ENCODE assay signal across 1 cellular context in the genomic region with DNA sequence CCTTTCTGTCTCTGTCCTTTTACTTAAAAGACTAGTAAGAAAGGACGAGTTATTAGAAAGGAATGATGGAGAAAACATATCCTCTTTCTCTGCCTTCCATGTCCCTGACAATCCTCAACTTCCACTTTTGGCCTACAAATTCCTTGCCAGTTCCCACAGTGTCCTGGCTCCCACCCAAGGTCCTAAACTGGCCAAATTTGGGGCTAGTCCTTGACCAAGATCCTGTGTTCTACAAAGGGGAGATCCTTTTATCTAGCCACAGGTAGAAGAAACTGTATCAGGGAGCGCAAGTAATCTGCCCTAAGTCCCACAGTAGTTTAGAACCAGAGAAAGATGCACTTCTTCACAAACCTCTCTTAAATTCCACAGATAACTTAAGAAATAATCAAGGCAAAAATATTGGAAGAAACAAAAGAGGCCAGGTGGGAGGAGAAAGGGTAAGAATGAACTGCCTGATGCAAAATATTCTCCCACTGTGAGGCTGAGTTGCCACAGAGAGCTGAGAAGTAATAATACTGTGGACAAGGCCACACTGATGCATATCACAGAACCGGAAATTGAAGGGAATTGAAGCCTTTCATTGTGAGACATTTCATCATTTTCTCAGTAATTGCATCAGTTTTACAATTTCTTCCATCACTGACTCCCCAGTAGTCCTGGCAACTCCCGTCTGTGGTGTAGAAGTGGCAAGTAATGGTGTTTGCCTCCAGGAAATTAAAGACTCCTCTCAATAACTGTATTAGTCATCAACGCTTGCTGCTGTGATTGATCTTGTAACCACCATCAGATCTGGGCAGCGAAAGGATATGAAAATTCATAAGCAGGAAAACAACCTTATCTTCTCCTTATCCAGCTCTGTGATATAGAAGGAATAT.
TF ChIP-seq lines count a peak whose summit lies in the region.

No MANE protein-coding gene starts in this region.

TF ChIP-seq in K562, 482 proteins besides CTCF, POLR2A, EP300 and RAD21 (continued from another document and continues in another):
- TF ChIP-seq, protein P1, sequence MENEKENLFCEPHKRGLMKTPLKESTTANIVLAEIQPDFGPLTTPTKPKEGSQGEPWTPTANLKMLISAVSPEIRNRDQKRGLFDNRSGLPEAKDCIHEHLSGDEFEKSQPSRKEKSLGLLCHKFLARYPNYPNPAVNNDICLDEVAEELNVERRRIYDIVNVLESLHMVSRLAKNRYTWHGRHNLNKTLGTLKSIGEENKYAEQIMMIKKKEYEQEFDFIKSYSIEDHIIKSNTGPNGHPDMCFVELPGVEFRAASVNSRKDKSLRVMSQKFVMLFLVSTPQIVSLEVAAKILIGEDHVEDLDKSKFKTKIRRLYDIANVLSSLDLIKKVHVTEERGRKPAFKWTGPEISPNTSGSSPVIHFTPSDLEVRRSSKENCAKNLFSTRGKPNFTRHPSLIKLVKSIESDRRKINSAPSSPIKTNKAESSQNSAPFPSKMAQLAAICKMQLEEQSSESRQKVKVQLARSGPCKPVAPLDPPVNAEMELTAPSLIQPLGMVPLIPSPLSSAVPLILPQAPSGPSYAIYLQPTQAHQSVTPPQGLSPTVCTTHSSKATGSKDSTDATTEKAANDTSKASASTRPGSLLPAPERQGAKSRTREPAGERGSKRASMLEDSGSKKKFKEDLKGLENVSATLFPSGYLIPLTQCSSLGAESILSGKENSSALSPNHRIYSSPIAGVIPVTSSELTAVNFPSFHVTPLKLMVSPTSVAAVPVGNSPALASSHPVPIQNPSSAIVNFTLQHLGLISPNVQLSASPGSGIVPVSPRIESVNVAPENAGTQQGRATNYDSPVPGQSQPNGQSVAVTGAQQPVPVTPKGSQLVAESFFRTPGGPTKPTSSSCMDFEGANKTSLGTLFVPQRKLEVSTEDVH (IDR thresholded peaks at IDR 0.05; ENCODE audit: low read depth, partially characterized antibody) = peak; percentile 67
- TF ChIP-seq HNRNPH1 (optimal IDR thresholded peaks at IDR 0.05; ENCODE audit: low read depth, low read length) (no peak), HLTF (IDR thresholded peaks at IDR 0.05) (no peak), BRD9 (IDR thresholded peaks at IDR 0.05; ENCODE audit: low read depth, partially characterized antibody) (no peak), PURB (CRISPR knock-in tag; IDR thresholded peaks at IDR 0.05; ENCODE audit: low read depth) (no peak), DMBX1 (CRISPR knock-in tag; IDR thresholded peaks at IDR 0.05; ENCODE audit: borderline replicate concordance) (0 out of 2 replicates have a peak, but pooled peaks have one; percentile 31), TBP (optimal IDR thresholded peaks at IDR 0.05; ENCODE audit: low read depth, low read length) (no peak), ZNF586 (CRISPR knock-in tag; conservative IDR thresholded peaks at IDR 0.05) (no peak), ZNF778 (CRISPR knock-in tag; IDR thresholded peaks at IDR 0.05) (no peak), KHSRP (IDR thresholded peaks at IDR 0.05) (no peak), FIP1L1 (IDR thresholded peaks at IDR 0.05; ENCODE audit: low read depth, low read length, poor library complexity, severe bottlenecking) (no peak), TCFL5 (CRISPR knock-in tag; conservative IDR thresholded peaks at IDR 0.05) (0 out of 2 replicates have a peak, but pooled peaks have one; percentile 46), KLF10 (CRISPR knock-in tag; IDR thresholded peaks at IDR 0.05) (no peak), KDM2B (CRISPR knock-in tag; IDR thresholded peaks at IDR 0.05) (no peak), MAZ (CRISPR knock-in tag; conservative IDR thresholded peaks at IDR 0.05 in 1 of 2, IDR thresholded peaks at IDR 0.05 in 1 of 2) (peak in 1 of 2 experiments; percentile 21; a peak in 1 of 4 replicates), RBM14 (IDR thresholded peaks at IDR 0.05; ENCODE audit: borderline replicate concordance, insufficient read depth, low read depth, low read length) (no peak), SREBF1 (IDR thresholded peaks at IDR 0.05; ENCODE audit: borderline replicate concordance, low read depth, low read length) (no peak), NCOA4 (IDR thresholded peaks at IDR 0.05; ENCODE audit: partially characterized antibody) (no peak), FOXM1 (IDR thresholded peaks at IDR 0.05; ENCODE audit: low read depth) (no peak), FOXM1 (CRISPR knock-in tag; IDR thresholded peaks at IDR 0.05; ENCODE audit: low read depth) (no peak), ZNF316 (IDR thresholded peaks at IDR 0.05) (no peak), PHF21A (IDR thresholded peaks at IDR 0.05; ENCODE audit: borderline replicate concordance, low read depth) (no peak), BCOR (IDR thresholded peaks at IDR 0.05) (no peak), NFE2 (IDR thresholded peaks at IDR 0.05; ENCODE audit: low read depth) (no peak), CXXC5 (CRISPR knock-in tag; IDR thresholded peaks at IDR 0.05) (no peak; the same call in none of the 2 replicates), CHCHD3 (CRISPR knock-in tag; IDR thresholded peaks at IDR 0.05) (no peak), ZNF766 (CRISPR knock-in tag; conservative IDR thresholded peaks at IDR 0.05) (no peak; the same call in 1 of the 2 replicates), L3MBTL2 (IDR thresholded peaks at IDR 0.05) (peak; percentile 23; the same call in 1 of the 2 replicates), HDAC3 (IDR thresholded peaks at IDR 0.05; ENCODE audit: borderline replicate concordance, partially characterized antibody) (peak; percentile 70), MTA1 (IDR thresholded peaks at IDR 0.05; ENCODE audit: borderline replicate concordance) (0 out of 2 replicates have a peak, but pooled peaks have one; percentile 17), MECOM (CRISPR knock-in tag; IDR thresholded peaks at IDR 0.05) (peak; percentile 38; the same call in 1 of the 2 replicates), ZNF175 (CRISPR knock-in tag; IDR thresholded peaks at IDR 0.05; ENCODE audit: low read depth) (peak; percentile 82; the same call in 1 of the 2 replicates), BDP1 (IDR thresholded peaks at IDR 0.05; ENCODE audit: insufficient read depth, insufficient read length) (no peak), FUS (optimal IDR thresholded peaks at IDR 0.05; ENCODE audit: low read depth, low read length) (no peak), JUNB (CRISPR knock-in tag; conservative IDR thresholded peaks at IDR 0.05) (no peak)
- TF ChIP-seq, protein P2, sequence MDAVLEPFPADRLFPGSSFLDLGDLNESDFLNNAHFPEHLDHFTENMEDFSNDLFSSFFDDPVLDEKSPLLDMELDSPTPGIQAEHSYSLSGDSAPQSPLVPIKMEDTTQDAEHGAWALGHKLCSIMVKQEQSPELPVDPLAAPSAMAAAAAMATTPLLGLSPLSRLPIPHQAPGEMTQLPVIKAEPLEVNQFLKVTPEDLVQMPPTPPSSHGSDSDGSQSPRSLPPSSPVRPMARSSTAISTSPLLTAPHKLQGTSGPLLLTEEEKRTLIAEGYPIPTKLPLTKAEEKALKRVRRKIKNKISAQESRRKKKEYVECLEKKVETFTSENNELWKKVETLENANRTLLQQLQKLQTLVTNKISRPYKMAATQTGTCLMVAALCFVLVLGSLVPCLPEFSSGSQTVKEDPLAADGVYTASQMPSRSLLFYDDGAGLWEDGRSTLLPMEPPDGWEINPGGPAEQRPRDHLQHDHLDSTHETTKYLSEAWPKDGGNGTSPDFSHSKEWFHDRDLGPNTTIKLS (IDR thresholded peaks at IDR 0.05; ENCODE audit: borderline replicate concordance, low read depth) = no peak
- TF ChIP-seq, protein P3, sequence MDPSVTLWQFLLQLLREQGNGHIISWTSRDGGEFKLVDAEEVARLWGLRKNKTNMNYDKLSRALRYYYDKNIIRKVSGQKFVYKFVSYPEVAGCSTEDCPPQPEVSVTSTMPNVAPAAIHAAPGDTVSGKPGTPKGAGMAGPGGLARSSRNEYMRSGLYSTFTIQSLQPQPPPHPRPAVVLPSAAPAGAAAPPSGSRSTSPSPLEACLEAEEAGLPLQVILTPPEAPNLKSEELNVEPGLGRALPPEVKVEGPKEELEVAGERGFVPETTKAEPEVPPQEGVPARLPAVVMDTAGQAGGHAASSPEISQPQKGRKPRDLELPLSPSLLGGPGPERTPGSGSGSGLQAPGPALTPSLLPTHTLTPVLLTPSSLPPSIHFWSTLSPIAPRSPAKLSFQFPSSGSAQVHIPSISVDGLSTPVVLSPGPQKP (CRISPR knock-in tag; IDR thresholded peaks at IDR 0.05) = no peak
- TF ChIP-seq, protein P4, sequence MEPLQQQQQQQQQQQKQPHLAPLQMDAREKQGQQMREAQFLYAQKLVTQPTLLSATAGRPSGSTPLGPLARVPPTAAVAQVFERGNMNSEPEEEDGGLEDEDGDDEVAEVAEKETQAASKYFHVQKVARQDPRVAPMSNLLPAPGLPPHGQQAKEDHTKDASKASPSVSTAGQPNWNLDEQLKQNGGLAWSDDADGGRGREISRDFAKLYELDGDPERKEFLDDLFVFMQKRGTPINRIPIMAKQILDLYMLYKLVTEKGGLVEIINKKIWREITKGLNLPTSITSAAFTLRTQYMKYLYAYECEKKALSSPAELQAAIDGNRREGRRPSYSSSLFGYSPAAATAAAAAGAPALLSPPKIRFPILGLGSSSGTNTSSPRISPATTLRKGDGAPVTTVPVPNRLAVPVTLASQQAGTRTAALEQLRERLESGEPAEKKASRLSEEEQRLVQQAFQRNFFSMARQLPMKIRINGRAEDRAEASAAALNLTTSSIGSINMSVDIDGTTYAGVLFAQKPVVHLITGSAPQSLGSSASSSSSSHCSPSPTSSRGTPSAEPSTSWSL (CRISPR knock-in tag; IDR thresholded peaks at IDR 0.05; ENCODE audit: borderline replicate concordance) = no peak
- TF ChIP-seq, protein P5, sequence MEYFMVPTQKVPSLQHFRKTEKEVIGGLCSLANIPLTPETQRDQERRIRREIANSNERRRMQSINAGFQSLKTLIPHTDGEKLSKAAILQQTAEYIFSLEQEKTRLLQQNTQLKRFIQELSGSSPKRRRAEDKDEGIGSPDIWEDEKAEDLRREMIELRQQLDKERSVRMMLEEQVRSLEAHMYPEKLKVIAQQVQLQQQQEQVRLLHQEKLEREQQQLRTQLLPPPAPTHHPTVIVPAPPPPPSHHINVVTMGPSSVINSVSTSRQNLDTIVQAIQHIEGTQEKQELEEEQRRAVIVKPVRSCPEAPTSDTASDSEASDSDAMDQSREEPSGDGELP (CRISPR knock-in tag; IDR thresholded peaks at IDR 0.05; ENCODE audit: borderline replicate concordance) = no peak
- TF ChIP-seq, protein P6, sequence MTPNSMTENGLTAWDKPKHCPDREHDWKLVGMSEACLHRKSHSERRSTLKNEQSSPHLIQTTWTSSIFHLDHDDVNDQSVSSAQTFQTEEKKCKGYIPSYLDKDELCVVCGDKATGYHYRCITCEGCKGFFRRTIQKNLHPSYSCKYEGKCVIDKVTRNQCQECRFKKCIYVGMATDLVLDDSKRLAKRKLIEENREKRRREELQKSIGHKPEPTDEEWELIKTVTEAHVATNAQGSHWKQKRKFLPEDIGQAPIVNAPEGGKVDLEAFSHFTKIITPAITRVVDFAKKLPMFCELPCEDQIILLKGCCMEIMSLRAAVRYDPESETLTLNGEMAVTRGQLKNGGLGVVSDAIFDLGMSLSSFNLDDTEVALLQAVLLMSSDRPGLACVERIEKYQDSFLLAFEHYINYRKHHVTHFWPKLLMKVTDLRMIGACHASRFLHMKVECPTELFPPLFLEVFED (CRISPR knock-in tag; conservative IDR thresholded peaks at IDR 0.05) = peak; percentile 67; the same call in 1 of the 2 replicates
- TF ChIP-seq, protein P7, sequence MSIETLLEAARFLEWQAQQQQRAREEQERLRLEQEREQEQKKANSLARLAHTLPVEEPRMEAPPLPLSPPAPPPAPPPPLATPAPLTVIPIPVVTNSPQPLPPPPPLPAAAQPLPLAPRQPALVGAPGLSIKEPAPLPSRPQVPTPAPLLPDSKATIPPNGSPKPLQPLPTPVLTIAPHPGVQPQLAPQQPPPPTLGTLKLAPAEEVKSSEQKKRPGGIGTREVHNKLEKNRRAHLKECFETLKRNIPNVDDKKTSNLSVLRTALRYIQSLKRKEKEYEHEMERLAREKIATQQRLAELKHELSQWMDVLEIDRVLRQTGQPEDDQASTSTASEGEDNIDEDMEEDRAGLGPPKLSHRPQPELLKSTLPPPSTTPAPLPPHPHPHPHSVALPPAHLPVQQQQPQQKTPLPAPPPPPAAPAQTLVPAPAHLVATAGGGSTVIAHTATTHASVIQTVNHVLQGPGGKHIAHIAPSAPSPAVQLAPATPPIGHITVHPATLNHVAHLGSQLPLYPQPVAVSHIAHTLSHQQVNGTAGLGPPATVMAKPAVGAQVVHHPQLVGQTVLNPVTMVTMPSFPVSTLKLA (conservative IDR thresholded peaks at IDR 0.05) = no peak
- TF ChIP-seq, protein P8, sequence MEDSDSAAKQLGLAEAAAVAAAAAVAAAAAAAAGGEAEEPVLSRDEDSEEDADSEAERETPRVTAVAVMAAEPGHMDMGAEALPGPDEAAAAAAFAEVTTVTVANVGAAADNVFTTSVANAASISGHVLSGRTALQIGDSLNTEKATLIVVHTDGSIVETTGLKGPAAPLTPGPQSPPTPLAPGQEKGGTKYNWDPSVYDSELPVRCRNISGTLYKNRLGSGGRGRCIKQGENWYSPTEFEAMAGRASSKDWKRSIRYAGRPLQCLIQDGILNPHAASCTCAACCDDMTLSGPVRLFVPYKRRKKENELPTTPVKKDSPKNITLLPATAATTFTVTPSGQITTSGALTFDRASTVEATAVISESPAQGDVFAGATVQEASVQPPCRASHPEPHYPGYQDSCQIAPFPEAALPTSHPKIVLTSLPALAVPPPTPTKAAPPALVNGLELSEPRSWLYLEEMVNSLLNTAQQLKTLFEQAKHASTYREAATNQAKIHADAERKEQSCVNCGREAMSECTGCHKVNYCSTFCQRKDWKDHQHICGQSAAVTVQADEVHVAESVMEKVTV (CRISPR knock-in tag; IDR thresholded peaks at IDR 0.05) = no peak
- TF ChIP-seq, protein P9, sequence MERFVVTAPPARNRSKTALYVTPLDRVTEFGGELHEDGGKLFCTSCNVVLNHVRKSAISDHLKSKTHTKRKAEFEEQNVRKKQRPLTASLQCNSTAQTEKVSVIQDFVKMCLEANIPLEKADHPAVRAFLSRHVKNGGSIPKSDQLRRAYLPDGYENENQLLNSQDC (CRISPR knock-in tag; IDR thresholded peaks at IDR 0.05) = no peak
- TF ChIP-seq, protein P10, sequence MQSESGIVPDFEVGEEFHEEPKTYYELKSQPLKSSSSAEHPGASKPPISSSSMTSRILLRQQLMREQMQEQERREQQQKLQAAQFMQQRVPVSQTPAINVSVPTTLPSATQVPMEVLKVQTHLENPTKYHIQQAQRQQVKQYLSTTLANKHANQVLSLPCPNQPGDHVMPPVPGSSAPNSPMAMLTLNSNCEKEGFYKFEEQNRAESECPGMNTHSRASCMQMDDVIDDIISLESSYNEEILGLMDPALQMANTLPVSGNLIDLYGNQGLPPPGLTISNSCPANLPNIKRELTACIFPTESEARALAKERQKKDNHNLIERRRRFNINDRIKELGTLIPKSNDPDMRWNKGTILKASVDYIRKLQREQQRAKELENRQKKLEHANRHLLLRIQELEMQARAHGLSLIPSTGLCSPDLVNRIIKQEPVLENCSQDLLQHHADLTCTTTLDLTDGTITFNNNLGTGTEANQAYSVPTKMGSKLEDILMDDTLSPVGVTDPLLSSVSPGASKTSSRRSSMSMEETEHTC (IDR thresholded peaks at IDR 0.05) = no peak
